6 cellular contexts compared by ENCODE assay signal in genomic region chr4:151235373-151235772, GRCh38. TPM values are rescaled to one million over a fixed set of nuclear protein-coding genes. Genes with fewer than 3 reads are reported as not detected.
"Had no signal": no experiment of that assay in that cellular context is flagged by ENCODE, and none has a peak within 500 bp of the region (broad histone marks: within the 10 kb centered on the region; RNA-seq: fewer than 3 reads in every experiment).

No MANE protein-coding gene starts in this region.

RNA-seq across cellular contexts. Expression of gene PRSS48, which starts 41.6 kb away (rescaled TPM):
- total RNA-seq: HepG2, HT-29, HT1080, IMR-90, K562 had no signal
- polyA plus RNA-seq: HepG2, IgD-negative memory B cell, IMR-90, K562 had no signal
